Comparison of ENCODE assay signal across 11 cellular contexts in the genomic region with DNA sequence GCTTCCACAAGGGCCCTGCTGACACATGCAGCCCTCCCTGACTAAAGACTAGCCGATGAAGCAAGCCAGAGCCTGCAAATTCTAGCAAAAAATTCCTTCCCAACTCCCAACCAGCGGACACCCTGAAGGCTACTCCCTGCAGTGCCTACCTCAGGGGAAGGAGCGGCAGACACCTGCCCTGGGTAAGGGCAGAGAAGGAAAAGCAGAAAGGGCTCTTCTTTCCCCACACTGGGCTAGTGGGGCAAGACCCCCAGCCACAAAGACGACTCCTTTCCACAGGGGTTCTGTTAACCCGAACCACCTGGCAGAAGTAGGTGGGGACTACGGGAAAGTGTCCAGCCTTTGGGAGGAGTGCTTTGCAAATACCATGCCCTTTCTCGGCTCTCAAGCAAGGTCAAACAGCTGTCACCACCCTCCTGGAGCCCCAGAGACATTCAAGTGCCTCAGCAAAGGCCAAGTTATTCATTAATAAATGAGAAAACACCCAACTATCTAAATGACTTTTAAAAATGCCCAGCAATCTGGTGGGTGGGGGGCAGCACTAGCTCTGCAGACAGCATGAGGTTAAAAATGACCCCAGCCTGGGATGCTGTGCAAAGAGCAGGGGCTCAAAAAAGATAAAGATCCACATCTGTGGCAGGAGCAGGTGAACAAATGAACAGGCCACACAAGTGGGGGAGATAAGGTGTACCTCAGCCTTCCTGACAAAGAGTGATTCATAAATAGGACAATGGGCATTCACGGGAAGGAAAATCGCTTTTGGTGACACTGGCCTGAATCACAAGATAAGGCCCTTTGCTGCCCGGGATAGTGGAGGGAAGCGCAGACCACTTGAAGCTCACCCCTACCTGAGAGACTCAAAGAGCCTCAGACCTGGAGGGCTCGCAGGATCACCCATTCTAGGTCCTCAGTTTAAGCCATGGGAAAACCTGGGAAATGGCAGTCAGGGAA. TPM values are rescaled to one million over a fixed set of nuclear protein-coding genes. Genes with fewer than 3 reads are reported as not detected.
DNase-seq lines count a peak whose midpoint lies in the region; ATAC-seq and TF ChIP-seq lines count a peak whose summit lies in the region.
"Had no signal": no experiment of that assay in that cellular context is flagged by ENCODE, and none has a peak within 500 bp of the region (broad histone marks: within the 10 kb centered on the region; RNA-seq: fewer than 3 reads in every experiment).

No MANE protein-coding gene starts in this region.

- peaks cover 11% of the 10 kb centered on the region; the same call in 1 of the 2 replicates for H4K20me1 ChIP-seq in Karpas-422 (ENCODE audit: insufficient read depth, low read depth, low read length)

- DNase-seq in CD8-positive, alpha-beta memory T cell = peak in 1 of 5 donors; percentile 25
- DNase-seq in Karpas-422 = peak; percentile 38
- DNase-seq in naive thymus-derived CD4-positive, alpha-beta T cell = no peak
- DNase-seq in osteocyte (ENCODE audit: extremely low spot score, unreplicated experiment) = no peak
- no peak for DNase-seq in globus pallidus (ENCODE audit: low spot score)
- DNase-seq in DMS 273 (lab: John Stamatoyannopoulos, UW; ENCODE audit: unreplicated experiment) = no peak
- DNase-seq: activated naive CD4-positive, alpha-beta T cell treated with anti-CD3 and anti-CD28 coated beads, Interleukin-2, amount 50 U/mL, for 16 hours; SIG-M5; tibial artery had no signal

- H3K4me1 ChIP-seq in CD8-positive, alpha-beta memory T cell (ENCODE audit: insufficient read depth, low read length) = peaks cover 59% of the 10 kb centered on the region
- peaks cover 98% of the 10 kb centered on the region for H3K4me1 ChIP-seq in Karpas-422 (ENCODE audit: low read length)
- peaks cover 20 to 41% of the 10 kb centered on the region in 2 donors for H3K4me1 ChIP-seq in naive thymus-derived CD4-positive, alpha-beta T cell (ENCODE audit: control insufficient read depth in 2 of 2, insufficient read depth in 2 of 2, low read length in 2 of 2)

- ATAC-seq in esophagus mucosa (peak; percentile 2), GM18909 (IDR thresholded peaks at IDR 0.05; ENCODE audit: poor library complexity, unreplicated experiment) (no peak)
- ATAC-seq in naive thymus-derived CD4-positive, alpha-beta T cell = no peak

- H3K79me2 ChIP-seq in Karpas-422 (ENCODE audit: low read length) = peaks cover 98% of the 10 kb centered on the region

- H3K4me3 Mint-ChIP-seq in CD8-positive, alpha-beta memory T cell = no peak overlapping the region
- no peak overlapping the region for H3K4me3 Mint-ChIP-seq in naive thymus-derived CD4-positive, alpha-beta T cell
- no peak overlapping the region for H3K4me3 Mint-ChIP-seq in osteocyte (ENCODE audit: unreplicated experiment)

- POLR2A ChIA-PET in CD8-positive, alpha-beta memory T cell (lab: Charles Lee) = no interaction called here
- POLR2A ChIA-PET in naive thymus-derived CD4-positive, alpha-beta T cell (lab: Charles Lee) = no interaction called here

- no peaks in the 10 kb centered on the region for H3K27me3 ChIP-seq in CD8-positive, alpha-beta memory T cell (ENCODE audit: insufficient read depth, low read length, poor library complexity, severe bottlenecking)
- H3K27me3 ChIP-seq in Karpas-422 (ENCODE audit: low read length) = no peaks in the 10 kb centered on the region
- no peaks in the 10 kb centered on the region for H3K27me3 ChIP-seq in naive thymus-derived CD4-positive, alpha-beta T cell (ENCODE audit: control insufficient read depth in 2 of 2, insufficient read depth in 2 of 2, low read length in 2 of 2)
- H3K27me3 ChIP-seq: tibial artery had no signal

- no peak overlapping the region for H3K4me2 ChIP-seq in Karpas-422 (ENCODE audit: low read depth, low read length, poor library complexity, severe bottlenecking)

- H3K9me2 ChIP-seq in Karpas-422 (replicated peaks; ENCODE audit: insufficient read depth, low read length) = no peaks in the 10 kb centered on the region

- H3K4me1 Mint-ChIP-seq in CD8-positive, alpha-beta memory T cell = peaks cover 81 to 93% (median 92%) of the 10 kb centered on the region in 3 donors
- peaks cover 58 to 88% (median 75%) of the 10 kb centered on the region in 7 donors for H3K4me1 Mint-ChIP-seq in naive thymus-derived CD4-positive, alpha-beta T cell
- H3K4me1 Mint-ChIP-seq in osteocyte (ENCODE audit: unreplicated experiment) = peaks cover 40% of the 10 kb centered on the region

- H3K27ac Mint-ChIP-seq in CD8-positive, alpha-beta memory T cell = peak overlapping the region in 7 of 8 donors; percentile 2 to 100 (median 57)
- peak overlapping the region in 5 of 9 donors; percentile 5 to 76 (median 62) for H3K27ac Mint-ChIP-seq in naive thymus-derived CD4-positive, alpha-beta T cell
- no peak overlapping the region for H3K27ac Mint-ChIP-seq in osteocyte (ENCODE audit: unreplicated experiment)

- CTCF ChIA-PET in CD8-positive, alpha-beta memory T cell (lab: Charles Lee) = interaction anchor here (1.9 kb wide), 1 partner anchor 9 kb away, joined by 6 read pairs; no protein-coding TSS in a partner anchor
- CTCF ChIA-PET in naive thymus-derived CD4-positive, alpha-beta T cell (lab: Charles Lee) = no interaction called here

- no peak overlapping the region for H2AFZ ChIP-seq in Karpas-422 (ENCODE audit: low read length)

- H3K9me3 ChIP-seq in CD8-positive, alpha-beta memory T cell (ENCODE audit: low read length) = no peaks in the 10 kb centered on the region
- no peaks in the 10 kb centered on the region for H3K9me3 ChIP-seq in Karpas-422 (ENCODE audit: low read length)
- no peaks in the 10 kb centered on the region for H3K9me3 ChIP-seq in naive thymus-derived CD4-positive, alpha-beta T cell (ENCODE audit: control insufficient read depth in 2 of 3, low read length in 3 of 3)
- H3K9me3 ChIP-seq: tibial artery had no signal

- no peak overlapping the region for H3K4me3 ChIP-seq in CD8-positive, alpha-beta memory T cell (ENCODE audit: low read length)
- H3K4me3 ChIP-seq in Karpas-422 (ENCODE audit: low read length) = no peak overlapping the region
- no peak overlapping the region for H3K4me3 ChIP-seq in naive thymus-derived CD4-positive, alpha-beta T cell (ENCODE audit: low read length)
- H3K4me3 ChIP-seq: tibial artery had no signal

- H3K9ac ChIP-seq in Karpas-422 (ENCODE audit: low read length) = no peak overlapping the region

- TF ChIP-seq CTCF in osteocyte (IDR thresholded peaks at IDR 0.05) = no peak

- peaks cover 11% of the 10 kb centered on the region for H3K36me3 ChIP-seq in CD8-positive, alpha-beta memory T cell (ENCODE audit: insufficient read depth, low read length)
- H3K36me3 ChIP-seq in Karpas-422 (ENCODE audit: insufficient read depth, low read length) = peaks cover 31% of the 10 kb centered on the region
- H3K36me3 ChIP-seq in naive thymus-derived CD4-positive, alpha-beta T cell (ENCODE audit: control insufficient read depth in 2 of 3, insufficient read depth in 3 of 3, low read length in 3 of 3) = peaks cover 0 to 50% (median 15%) of the 10 kb centered on the region in 3 experiments

- H3K36me3 Mint-ChIP-seq in CD8-positive, alpha-beta memory T cell = peaks cover 9 to 52% (median 15%) of the 10 kb centered on the region in 3 donors
- H3K36me3 Mint-ChIP-seq in naive thymus-derived CD4-positive, alpha-beta T cell = peaks cover 4 to 38% (median 11%) of the 10 kb centered on the region in 5 donors
- peaks cover 21% of the 10 kb centered on the region for H3K36me3 Mint-ChIP-seq in osteocyte (ENCODE audit: unreplicated experiment)

- H3K27ac ChIP-seq in CD8-positive, alpha-beta memory T cell (ENCODE audit: low read depth, low read length) = no peak overlapping the region
- H3K27ac ChIP-seq in Karpas-422 (ENCODE audit: low read length) = peak overlapping the region; percentile 74
- H3K27ac ChIP-seq in naive thymus-derived CD4-positive, alpha-beta T cell (ENCODE audit: low read depth, low read length) = peak overlapping the region; percentile 32
- H3K27ac ChIP-seq: tibial artery had no signal

- H3K27me3 Mint-ChIP-seq in CD8-positive, alpha-beta memory T cell = no peaks in the 10 kb centered on the region
- no peaks in the 10 kb centered on the region for H3K27me3 Mint-ChIP-seq in naive thymus-derived CD4-positive, alpha-beta T cell
- H3K27me3 Mint-ChIP-seq in osteocyte (ENCODE audit: unreplicated experiment) = no peaks in the 10 kb centered on the region

- intact Hi-C loops in naive thymus-derived CD4-positive, alpha-beta T cell (cut with micrococcal nuclease) = no loop called here

- no peaks in the 10 kb centered on the region for H3K9me3 Mint-ChIP-seq in CD8-positive, alpha-beta memory T cell
- no peaks in the 10 kb centered on the region for H3K9me3 Mint-ChIP-seq in naive thymus-derived CD4-positive, alpha-beta T cell
- H3K9me3 Mint-ChIP-seq in osteocyte (ENCODE audit: unreplicated experiment) = no peaks in the 10 kb centered on the region

RNA-seq across cellular contexts. Expression of a gene that starts 33.0 kb away (rescaled TPM):
- total RNA-seq in CD8-positive, alpha-beta memory T cell = 10 to 100 TPM; 56.4 to 59.8 TPM
- 114 TPM for polyA plus RNA-seq in CD8-positive, alpha-beta memory T cell
- 40.2 and 83.5 TPM in 2 replicates for total RNA-seq in Karpas-422 (2014; rRNA removed; shearing (Covaris generic); ENCODE audit: low replicate concordance)
- total RNA-seq in esophagus mucosa (50.2 TPM), osteocyte (34.5 and 37.4 TPM in 2 replicates)
- 10 to 100 TPM; 51.6 to 61.5 (median 56.9) TPM for total RNA-seq in naive thymus-derived CD4-positive, alpha-beta T cell
- polyA plus RNA-seq in naive thymus-derived CD4-positive, alpha-beta T cell = 100 to 1,000 TPM in 1 of 2 donors, 10 to 100 TPM in 1; 88.2 to 115 TPM

RNA-seq across cellular contexts. Expression of a gene that starts 36.0 kb away (rescaled TPM):
- 10 to 100 TPM; 76.2 to 83.5 TPM for total RNA-seq in CD8-positive, alpha-beta memory T cell
- 12.8 TPM for polyA plus RNA-seq in CD8-positive, alpha-beta memory T cell
- 60.5 and 133 TPM in 2 replicates for total RNA-seq in Karpas-422 (2014; rRNA removed; shearing (Covaris generic); ENCODE audit: low replicate concordance)
- 117 TPM for total RNA-seq in esophagus mucosa
- total RNA-seq in naive thymus-derived CD4-positive, alpha-beta T cell = 100 to 1,000 TPM in 2 of 5 experiments, 10 to 100 TPM in 3; 48.8 to 289 (median 94.0) TPM
- polyA plus RNA-seq in naive thymus-derived CD4-positive, alpha-beta T cell = 1 to 10 TPM; 1.7 to 4.9 TPM
- 14.0 and 21.8 TPM in 2 replicates for total RNA-seq in osteocyte
